In genomic region chr7:112205348-112206237, GRCh38 we compare ENCODE assay signal across 8 cellular contexts. TPM values are rescaled to one million over a fixed set of nuclear protein-coding genes. Genes with fewer than 3 reads are reported as not detected.
A peak's percentile ranks its signal among the peaks of the same experiment; 100 is the strongest.
DNase-seq lines count a peak whose midpoint lies in the region; ATAC-seq and TF ChIP-seq lines count a peak whose summit lies in the region.

No MANE protein-coding gene starts in this region.

- ATAC-seq in HG02884 (IDR thresholded peaks at IDR 0.05; ENCODE audit: unreplicated experiment), result peak; percentile 6

- 0% methylated on average over 15 of the region's 68 CpGs for WGBS in esophagus muscularis mucosa
- WGBS in thymus, result under 1% methylated on average over 68 of the region's 68 CpGs

- peak; percentile 18 for DNase-seq in A172 (ENCODE audit: low spot score)
- peak; percentile 53 for DNase-seq in GM12865 (ENCODE audit: low read depth)
- peak; percentile 45 to 52 for DNase-seq in NCI-H446 (lab: John Stamatoyannopoulos, UW)
- peak; percentile 27 for DNase-seq in activated T-cell treated with anti-CD3 and anti-CD28 coated beads for 48 hours (ENCODE audit: low read depth)
- DNase-seq in esophagus muscularis mucosa (ENCODE audit: extremely low spot score), result no peak

- TF ChIP-seq CTCF in GM12865 (IDR thresholded peaks at IDR 0.05; ENCODE audit: insufficient read depth, low read depth, low read length, missing control alignments) (no peak), esophagus muscularis mucosa (IDR thresholded peaks at IDR 0.05) (no peak)

- peak overlapping the region; percentile 66 for H3K9ac ChIP-seq in mucosa of stomach (ENCODE audit: low read length)

- no peak for TF ChIP-seq POLR2A in esophagus muscularis mucosa (IDR thresholded peaks at IDR 0.05; ENCODE audit: low read depth)

- intact Hi-C loops in esophagus muscularis mucosa (cut with DNase I), result loop anchor here (10.0 kb wide), 3 partner anchors 71 to 249 kb away; partner anchors contain the start of gene IFRD1

- peak overlapping the region; percentile 78 for H3K4me3 ChIP-seq in GM12865 (ENCODE audit: low read depth, low read length)
- H3K4me3 ChIP-seq in esophagus muscularis mucosa, result peak overlapping the region; percentile 81 to 90 (median 86)
- H3K4me3 ChIP-seq in mucosa of stomach (ENCODE audit: low read length), result peak overlapping the region; percentile 74
- peak overlapping the region; percentile 63 for H3K4me3 ChIP-seq in thymus (ENCODE audit: low read length)

- H3K27me3 ChIP-seq in esophagus muscularis mucosa (no peaks in the 10 kb centered on the region), mucosa of stomach (ENCODE audit: control insufficient read depth, insufficient read depth, low read length) (peaks cover 27% of the 10 kb centered on the region), thymus (ENCODE audit: control insufficient read depth, insufficient read depth) (peaks cover 19% of the 10 kb centered on the region)

- H3K27ac ChIP-seq in esophagus muscularis mucosa (replicated peaks in 1 of 4) (peak overlapping the region; percentile 84 to 93 (median 88)), thymus (ENCODE audit: low read depth) (no peak overlapping the region)

- H3K4me1 ChIP-seq in esophagus muscularis mucosa (peaks cover 15 to 35% (median 29%) of the 10 kb centered on the region in 4 donors), mucosa of stomach (ENCODE audit: control insufficient read depth, insufficient read depth, low read length) (peaks cover 10% of the 10 kb centered on the region), thymus (ENCODE audit: control insufficient read depth, insufficient read depth, low read length) (peaks cover 11% of the 10 kb centered on the region)

- H3K36me3 ChIP-seq in esophagus muscularis mucosa, result no peaks in the 10 kb centered on the region
- no peaks in the 10 kb centered on the region for H3K36me3 ChIP-seq in mucosa of stomach (ENCODE audit: control insufficient read depth, insufficient read depth, low read length)
- H3K36me3 ChIP-seq in thymus (ENCODE audit: control insufficient read depth, insufficient read depth), result no peaks in the 10 kb centered on the region

- no peak for TF ChIP-seq EP300 in esophagus muscularis mucosa (IDR thresholded peaks at IDR 0.05)

- H3K9me3 ChIP-seq in esophagus muscularis mucosa (no peaks in the 10 kb centered on the region), mucosa of stomach (ENCODE audit: control insufficient read depth, low read length) (no peaks in the 10 kb centered on the region), thymus (ENCODE audit: control insufficient read depth) (no peaks in the 10 kb centered on the region)

RNA-seq across cellular contexts. Expression of gene DOCK4, which starts 0.6 kb away (rescaled TPM):
- 5.6 and 7.2 TPM in 2 replicates for total RNA-seq in A172 (2014; rRNA removed; shearing (Covaris generic))
- total RNA-seq in esophagus muscularis mucosa, result 10 to 100 TPM; 14.0 to 25.3 (median 18.8) TPM
- polyA plus RNA-seq in thymus, result 4.7 TPM

RNA-seq across cellular contexts. Expression of gene ZNF277, which starts 0.9 kb away (rescaled TPM):
- 20.6 and 30.9 TPM in 2 replicates for total RNA-seq in A172 (2014; rRNA removed; shearing (Covaris generic))
- 10 to 100 TPM; 19.5 to 27.1 (median 25.7) TPM for total RNA-seq in esophagus muscularis mucosa
- 29.7 TPM for polyA plus RNA-seq in thymus
